In genomic region chr14:103057028-103057371, GRCh38 we compare ENCODE assay signal across 9 cellular contexts. TPM values are rescaled to one million over a fixed set of nuclear protein-coding genes. Genes with fewer than 3 reads are reported as not detected.
DNase-seq lines count a peak whose midpoint lies in the region; FAIRE-seq and TF ChIP-seq lines count a peak whose summit lies in the region.
"Had no signal": no experiment of that assay in that cellular context is flagged by ENCODE, and none has a peak within 500 bp of the region (broad histone marks: within the 10 kb centered on the region; RNA-seq: fewer than 3 reads in every experiment).

No MANE protein-coding gene starts in this region.

- DNase-seq in NCI-H1105 treated with DMSO at 0.1 percent for 48 hours (lab: John Stamatoyannopoulos, UW) = peak; percentile 21
- no peak for DNase-seq in NCI-H1105 (lab: John Stamatoyannopoulos, UW)
- peak; percentile 20 for DNase-seq in RPMI7951 (ENCODE audit: low read depth)
- peak; percentile 25 for DNase-seq in fibroblast of villous mesenchyme (ENCODE audit: low read depth)
- DNase-seq in progenitor cell of endocrine pancreas (ENCODE audit: low spot score, unreplicated experiment) = no peak
- no peak for DNase-seq in frontal cortex (ENCODE audit: low spot score in 2 of 2)
- no peak for DNase-seq in NCI-H69 (lab: John Stamatoyannopoulos, UW)
- DNase-seq in NCI-H128 (lab: John Stamatoyannopoulos, UW; ENCODE audit: unreplicated experiment) = no peak

- TF ChIP-seq CTCF in fibroblast of villous mesenchyme (IDR thresholded peaks at IDR 0.05; ENCODE audit: insufficient read depth, low read depth, low read length) (no peak), progenitor cell of endocrine pancreas (IDR thresholded peaks at IDR 0.05; ENCODE audit: unreplicated experiment) (no peak)

- H3K9me3 Mint-ChIP-seq in progenitor cell of endocrine pancreas (ENCODE audit: low read depth) = no peaks in the 10 kb centered on the region

- H3K27me3 Mint-ChIP-seq in progenitor cell of endocrine pancreas = no peaks in the 10 kb centered on the region

- no peak for FAIRE-seq in frontal cortex (lab: Jason Lieb, UNC)

- peak overlapping the region; percentile 83 for H3K4me3 ChIP-seq in fibroblast of villous mesenchyme (ENCODE audit: low read depth, low read length)

- no peaks in the 10 kb centered on the region for H3K36me3 Mint-ChIP-seq in progenitor cell of endocrine pancreas (ENCODE audit: insufficient read depth)
- H3K36me3 Mint-ChIP-seq: CD4-positive, CD25-positive, alpha-beta regulatory T cell had no signal

- H3K4me1 Mint-ChIP-seq in progenitor cell of endocrine pancreas (ENCODE audit: low read depth) = peaks cover 28% of the 10 kb centered on the region

- no peak overlapping the region for H3K27ac Mint-ChIP-seq in progenitor cell of endocrine pancreas
- H3K27ac Mint-ChIP-seq: CD4-positive, CD25-positive, alpha-beta regulatory T cell had no signal

- peak overlapping the region; percentile 84 for H3K4me3 Mint-ChIP-seq in progenitor cell of endocrine pancreas (ENCODE audit: low read depth)

RNA-seq across cellular contexts. Expression of gene CDC42BPB, which starts 0.3 kb away (rescaled TPM):
- 22.0 and 23.8 TPM in 2 replicates for total RNA-seq in RPMI7951 (2014; rRNA removed; shearing (Covaris generic))
- total RNA-seq in fibroblast of villous mesenchyme (104 and 122 TPM in 2 replicates), progenitor cell of endocrine pancreas (104 and 105 TPM in 2 replicates), frontal cortex (64.0 TPM)

RNA-seq across cellular contexts. Expression of gene LBHD2, which starts 27.0 kb away (rescaled TPM):
- not detected in 2 replicates for total RNA-seq in RPMI7951 (2014; rRNA removed; shearing (Covaris generic))
- not detected in 2 replicates for total RNA-seq in fibroblast of villous mesenchyme
- not detected in 2 replicates for total RNA-seq in progenitor cell of endocrine pancreas
- total RNA-seq in frontal cortex = not detected
- total RNA-seq: CD4-positive, CD25-positive, alpha-beta regulatory T cell had no signal

RNA-seq across cellular contexts. Expression of gene EXOC3L4, which starts 37.5 kb away (rescaled TPM):
- total RNA-seq in RPMI7951 (2014; rRNA removed; shearing (Covaris generic)) = not detected in 2 replicates
- under 0.01 TPM in 1 of 2 replicates, not detected in the other for total RNA-seq in fibroblast of villous mesenchyme
- total RNA-seq in progenitor cell of endocrine pancreas = 28.4 and 30.8 TPM in 2 replicates
- 0.82 TPM for total RNA-seq in frontal cortex
- total RNA-seq: CD4-positive, CD25-positive, alpha-beta regulatory T cell had no signal

Comparison
In these comparisons a context has a peak if more than half of its experiments do, and no peak if none do; other contexts are left out.
1. DNase-seq: peak in NCI-H1105 treated with DMSO at 0.1 percent for 48 hours (single experiment), RPMI7951 (single experiment) and fibroblast of villous mesenchyme (single experiment); none in NCI-H1105 (single experiment), progenitor cell of endocrine pancreas (single experiment), frontal cortex (0 of 2), NCI-H69 (single experiment) and NCI-H128 (single experiment).
2. RNA of gene EXOC3L4, which starts 37.5 kb away (total RNA-seq): 28.4 to 30.8 TPM in progenitor cell of endocrine pancreas; 0.82 TPM in frontal cortex (single experiment), not detected in RPMI7951 and under 0.01 TPM in fibroblast of villous mesenchyme; every median in the first group is over 10 times any median in the second.